ENCODE assay signal across 1 cellular context in the genomic region with DNA sequence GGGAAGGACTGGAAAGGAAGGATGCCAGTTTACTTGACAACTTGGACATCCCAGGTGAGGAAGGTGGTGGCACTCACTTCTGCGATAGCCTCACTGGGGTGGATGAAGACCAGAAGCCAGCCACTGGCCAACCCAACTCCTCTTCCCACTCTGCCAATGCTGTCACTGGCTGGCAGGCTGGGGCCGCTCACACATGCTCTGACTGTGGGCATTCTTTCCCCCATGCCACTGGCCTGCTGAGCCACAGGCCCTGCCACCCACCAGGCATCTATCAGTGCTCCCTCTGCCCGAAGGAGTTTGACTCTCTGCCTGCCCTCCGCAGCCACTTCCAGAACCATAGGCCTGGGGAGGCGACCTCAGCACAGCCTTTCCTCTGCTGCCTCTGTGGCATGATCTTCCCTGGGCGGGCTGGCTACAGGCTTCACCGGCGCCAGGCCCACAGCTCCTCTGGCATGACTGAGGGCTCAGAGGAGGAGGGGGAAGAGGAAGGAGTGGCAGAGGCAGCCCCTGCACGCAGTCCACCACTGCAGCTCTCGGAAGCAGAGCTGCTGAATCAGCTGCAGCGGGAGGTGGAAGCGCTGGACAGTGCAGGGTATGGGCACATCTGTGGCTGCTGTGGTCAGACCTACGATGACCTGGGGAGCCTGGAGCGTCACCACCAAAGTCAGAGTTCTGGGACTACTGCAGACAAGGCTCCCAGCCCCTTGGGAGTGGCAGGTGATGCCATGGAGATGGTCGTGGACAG.
TF ChIP-seq lines count a peak whose summit lies in the region.

No MANE protein-coding gene starts in this region.

TF ChIP-seq in GM12878, 131 proteins besides CTCF, POLR2A, EP300 and RAD21:
- TF ChIP-seq BCL11A (IDR thresholded peaks at IDR 0.05; ENCODE audit: low read depth, low read length), result no peak
